ENCODE assay signal across 11 cellular contexts in the genomic region with DNA sequence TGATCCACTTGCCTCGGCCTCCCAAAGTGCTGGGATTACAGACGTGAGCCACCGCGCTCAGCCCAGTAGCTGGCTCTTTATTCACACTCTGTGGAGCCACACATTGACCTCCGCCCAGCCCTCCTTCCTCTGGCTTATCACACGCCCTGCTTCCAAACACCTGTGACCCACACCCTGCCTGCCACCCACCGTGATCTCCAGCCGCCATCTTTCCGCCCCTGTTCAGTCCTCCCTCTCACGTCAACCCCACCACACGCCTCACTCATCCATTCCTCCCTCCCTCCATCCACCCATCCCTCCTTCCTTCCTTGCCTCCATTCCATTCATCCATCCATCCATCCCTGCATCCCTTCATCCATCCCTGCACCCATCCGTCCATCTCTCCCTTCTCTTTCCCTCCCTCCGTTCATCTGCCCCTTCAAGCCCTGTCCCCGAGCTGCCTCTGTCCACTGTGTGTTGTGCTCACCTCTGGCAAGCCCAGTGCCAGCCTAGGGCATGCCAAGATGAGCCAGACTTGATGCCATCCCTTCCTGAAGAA. TPM values are rescaled to one million over a fixed set of nuclear protein-coding genes. Genes with fewer than 3 reads are reported as not detected.
"Had no signal": no experiment of that assay in that cellular context is flagged by ENCODE, and none has a peak within 500 bp of the region (broad histone marks: within the 10 kb centered on the region; RNA-seq: fewer than 3 reads in every experiment).

No MANE protein-coding gene starts in this region.

- H3K9me3 Mint-ChIP-seq: natural killer cell had no signal

- H3K4me3 Mint-ChIP-seq: natural killer cell had no signal

- H3K36me3 Mint-ChIP-seq: natural killer cell had no signal

- FAIRE-seq: colon, TTC549 had no signal

- H3K27ac ChIP-seq: body of pancreas, hepatocyte, left ventricle myocardium inferior, psoas muscle, right lobe of liver, stomach, thyroid gland had no signal

- H3K27me3 ChIP-seq: body of pancreas, hepatocyte, right lobe of liver, stomach, thyroid gland had no signal

- H3K9me3 ChIP-seq: body of pancreas, left ventricle myocardium inferior, psoas muscle, right lobe of liver, stomach, thyroid gland had no signal

- H2AFZ ChIP-seq: hepatocyte had no signal

- H3K4me2 ChIP-seq: hepatocyte, smooth muscle cell had no signal

- H3K4me3 ChIP-seq: body of pancreas, hepatocyte, left ventricle myocardium inferior, psoas muscle, right lobe of liver, smooth muscle cell, stomach, thyroid gland had no signal

- H3K4me1 ChIP-seq: body of pancreas, psoas muscle, right lobe of liver had no signal

RNA-seq across cellular contexts. Expression of gene ZNF296, which starts 17.6 kb away (rescaled TPM):
- total RNA-seq: hepatocyte, left ventricle myocardium inferior had no signal
